22 cellular contexts compared by ENCODE assay signal in genomic region chr5:978051-978450, GRCh38. TPM values are rescaled to one million over a fixed set of nuclear protein-coding genes. Genes with fewer than 3 reads are reported as not detected.
DNase-seq lines count a peak whose midpoint lies in the region; ATAC-seq and TF ChIP-seq lines count a peak whose summit lies in the region.
"Had no signal": no experiment of that assay in that cellular context is flagged by ENCODE, and none has a peak within 500 bp of the region (broad histone marks: within the 10 kb centered on the region; RNA-seq: fewer than 3 reads in every experiment).

No MANE protein-coding gene starts in this region.

- H3K9me3 Mint-ChIP-seq in Caco-2 (ENCODE audit: unreplicated experiment) = peaks cover under 1% of the 10 kb centered on the region
- H3K9me3 Mint-ChIP-seq in osteocyte (ENCODE audit: unreplicated experiment) = no peaks in the 10 kb centered on the region
- no peaks in the 10 kb centered on the region for H3K9me3 Mint-ChIP-seq in activated naive CD4-positive, alpha-beta T cell treated with anti-CD3 and anti-CD28 coated beads for 36 hours
- H3K9me3 Mint-ChIP-seq in mesothelial cell of epicardium = no peaks in the 10 kb centered on the region
- H3K9me3 Mint-ChIP-seq: GM23338, HFFc6 had no signal

- no peaks in the 10 kb centered on the region for H3K36me3 ChIP-seq in Caco-2 (ENCODE audit: control insufficient read depth, insufficient read depth, low read length)
- H3K36me3 ChIP-seq: Peyer's patch had no signal

- no TSS peak for BruUV-seq in Caco-2 (replicated peaks; lab: Mats Ljungman, UMichigan)

- DNase-seq in NCI-H1092 treated with DMSO at 0.1 percent for 48 hours (lab: John Stamatoyannopoulos, UW) (peak; percentile 41), NCI-H1092 (lab: John Stamatoyannopoulos, UW) (no peak), Caco-2 (no peak), osteocyte (ENCODE audit: extremely low spot score, unreplicated experiment) (peak; percentile 78), mesothelial cell of epicardium (ENCODE audit: low spot score in 2 of 2, unreplicated experiment in 2 of 2) (no peak)
- no peak for DNase-seq in activated naive CD4-positive, alpha-beta T cell treated with anti-CD3 and anti-CD28 coated beads for 36 hours
- DNase-seq: 8988T, DND-41, GDM1, HFFc6, Karpas-422, MM.1S, NCI-H1417 treated with DMSO at 0.1 percent for 48 hours, NCI-H2081, NCI-H226, NCI-H69, Peyer's patch, SHP77 treated with DMSO at 0.1 percent for 48 hours had no signal

- TF ChIP-seq CTCF in Caco-2 (IDR thresholded peaks at IDR 0.05; ENCODE audit: insufficient read depth in 1 of 2, low read depth in 1 of 2, low read length in 1 of 2, severe bottlenecking in 1 of 2, unreplicated experiment in 1 of 2) (no peak), osteocyte (IDR thresholded peaks at IDR 0.05) (no peak), mesothelial cell of epicardium (IDR thresholded peaks at IDR 0.05; ENCODE audit: unreplicated experiment) (no peak)

- peak overlapping the region; percentile 5 for H3K27ac Mint-ChIP-seq in Caco-2 (ENCODE audit: unreplicated experiment)
- H3K27ac Mint-ChIP-seq in osteocyte (ENCODE audit: unreplicated experiment) = no peak overlapping the region
- no peak overlapping the region for H3K27ac Mint-ChIP-seq in activated naive CD4-positive, alpha-beta T cell treated with anti-CD3 and anti-CD28 coated beads for 36 hours
- no peak overlapping the region for H3K27ac Mint-ChIP-seq in mesothelial cell of epicardium
- H3K27ac Mint-ChIP-seq: GM23338, HFFc6 had no signal

- H3K4me3 ChIP-seq in Caco-2 (ENCODE audit: low read depth, low read length) = no peak overlapping the region
- H3K4me3 ChIP-seq: GM23338, Peyer's patch had no signal

- no peaks in the 10 kb centered on the region for H3K36me3 Mint-ChIP-seq in Caco-2 (ENCODE audit: insufficient read depth, unreplicated experiment)
- H3K36me3 Mint-ChIP-seq in osteocyte (ENCODE audit: unreplicated experiment) = no peaks in the 10 kb centered on the region
- no peaks in the 10 kb centered on the region for H3K36me3 Mint-ChIP-seq in activated naive CD4-positive, alpha-beta T cell treated with anti-CD3 and anti-CD28 coated beads for 36 hours (ENCODE audit: low read depth)
- H3K36me3 Mint-ChIP-seq in mesothelial cell of epicardium = no peaks in the 10 kb centered on the region

- H3K9me3 ChIP-seq in Caco-2 = no peaks in the 10 kb centered on the region
- H3K9me3 ChIP-seq: Peyer's patch had no signal

- no peak for ATAC-seq in GM21381 (IDR thresholded peaks at IDR 0.05; ENCODE audit: unreplicated experiment)
- ATAC-seq: GM23338 had no signal

- peak overlapping the region; percentile 39 for H3K27ac ChIP-seq in cingulate gyrus (ENCODE audit: low read depth, low read length)
- H3K27ac ChIP-seq: C4-2B, Peyer's patch had no signal

- H3K27me3 Mint-ChIP-seq in Caco-2 (ENCODE audit: insufficient read depth, unreplicated experiment) (no peaks in the 10 kb centered on the region), osteocyte (ENCODE audit: unreplicated experiment) (peaks cover 33% of the 10 kb centered on the region), mesothelial cell of epicardium (ENCODE audit: low read depth) (peaks cover 12% of the 10 kb centered on the region)
- H3K27me3 Mint-ChIP-seq in activated naive CD4-positive, alpha-beta T cell treated with anti-CD3 and anti-CD28 coated beads for 36 hours (ENCODE audit: low read depth) = peaks cover under 1% of the 10 kb centered on the region

- CTCF ChIA-PET in Caco-2 (lab: Charles Lee) = no interaction called here
- CTCF ChIA-PET in activated naive CD4-positive, alpha-beta T cell treated with anti-CD3 and anti-CD28 coated beads for 36 hours (lab: Charles Lee) = no interaction called here

- H3K27me3 ChIP-seq in Caco-2 (replicated peaks; ENCODE audit: control insufficient read depth, insufficient read depth, low read length) = no peaks in the 10 kb centered on the region
- H3K27me3 ChIP-seq: Peyer's patch had no signal

- H3K4me1 Mint-ChIP-seq in Caco-2 (ENCODE audit: low read depth, unreplicated experiment) (no peaks in the 10 kb centered on the region), osteocyte (ENCODE audit: unreplicated experiment) (no peaks in the 10 kb centered on the region), mesothelial cell of epicardium (peaks cover 23% of the 10 kb centered on the region)
- H3K4me1 Mint-ChIP-seq in activated naive CD4-positive, alpha-beta T cell treated with anti-CD3 and anti-CD28 coated beads for 36 hours (ENCODE audit: low read depth) = no peaks in the 10 kb centered on the region

- POLR2A ChIA-PET in Caco-2 (lab: Charles Lee) = no interaction called here

- H3K4me1 ChIP-seq in Caco-2 = peaks cover 9% of the 10 kb centered on the region; the same call in 1 of the 2 replicates
- H3K4me1 ChIP-seq: Peyer's patch had no signal

- intact Hi-C loops in Caco-2 (cut with micrococcal nuclease; ENCODE audit: unreplicated experiment) = no loop called here
- intact Hi-C loops in activated naive CD4-positive, alpha-beta T cell treated with anti-CD3 and anti-CD28 coated beads for 36 hours (cut with micrococcal nuclease) = no loop called here

- H3K4me3 Mint-ChIP-seq in Caco-2 (ENCODE audit: unreplicated experiment) = no peak overlapping the region
- H3K4me3 Mint-ChIP-seq in osteocyte (ENCODE audit: unreplicated experiment) = no peak overlapping the region
- H3K4me3 Mint-ChIP-seq in activated naive CD4-positive, alpha-beta T cell treated with anti-CD3 and anti-CD28 coated beads for 36 hours = no peak overlapping the region
- no peak overlapping the region for H3K4me3 Mint-ChIP-seq in mesothelial cell of epicardium
- H3K4me3 Mint-ChIP-seq: GM23338, HFFc6 had no signal

RNA-seq across cellular contexts. Expression of gene NKD2, which starts 30.6 kb away (rescaled TPM):
- 13.6 and 17.7 TPM in 2 replicates for total RNA-seq in Caco-2 (2022)
- total RNA-seq in osteocyte = not detected in 2 replicates
- 1 to 10 TPM; 1.4 to 2.5 TPM for total RNA-seq in activated naive CD4-positive, alpha-beta T cell treated with anti-CD3 and anti-CD28 coated beads for 36 hours
- 52.8 to 65.1 TPM (median 63.4 TPM) in 3 replicates for total RNA-seq in mesothelial cell of epicardium
- total RNA-seq: HFFc6 had no signal

Comparison
In these comparisons a context has a peak if more than half of its experiments do, and no peak if none do; other contexts are left out.
1. DNase-seq: peak in NCI-H1092 treated with DMSO at 0.1 percent for 48 hours (single experiment) and osteocyte (single experiment); none in NCI-H1092 (single experiment), Caco-2 (0 of 2), activated naive CD4-positive, alpha-beta T cell treated with anti-CD3 and anti-CD28 coated beads for 36 hours (single experiment) and mesothelial cell of epicardium (0 of 2).